ENCODE assay signal across 23 cellular contexts in the genomic region with DNA sequence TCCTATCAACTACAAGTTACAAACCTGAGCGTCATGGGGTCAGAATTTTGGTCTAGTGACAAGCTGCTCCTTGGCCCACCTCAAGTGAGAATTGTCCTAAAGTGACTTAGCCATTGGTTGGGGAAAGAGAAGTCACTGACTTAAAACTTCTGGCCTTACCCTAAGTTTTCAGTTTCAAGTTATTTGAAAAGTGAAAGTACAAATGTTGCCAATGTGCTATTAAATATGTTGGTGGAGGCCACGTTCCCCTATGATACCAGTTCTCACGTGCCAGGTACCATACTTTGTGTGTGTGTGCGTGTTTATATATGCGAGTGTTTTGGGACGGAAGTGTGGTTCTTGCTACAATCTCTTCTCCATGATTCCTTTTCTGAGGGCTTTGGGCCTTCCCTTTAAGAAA. TPM values are rescaled to one million over a fixed set of nuclear protein-coding genes. Genes with fewer than 3 reads are reported as not detected.
A peak's percentile ranks its signal among the peaks of the same experiment; 100 is the strongest.
DNase-seq lines count a peak whose midpoint lies in the region; ATAC-seq, FAIRE-seq and TF ChIP-seq lines count a peak whose summit lies in the region.
"Had no signal": no experiment of that assay in that cellular context is flagged by ENCODE, and none has a peak within 500 bp of the region (broad histone marks: within the 10 kb centered on the region; RNA-seq: fewer than 3 reads in every experiment).

No MANE protein-coding gene starts in this region.

- DNase-seq in CD4-positive, alpha-beta memory T cell = no peak
- DNase-seq in GM12891 (ENCODE audit: insufficient read length, low spot score) (no peak), Karpas-422 (peak; percentile 27), NCI-H1092 treated with DMSO at 0.1 percent for 48 hours (lab: John Stamatoyannopoulos, UW) (no peak), activated gamma-delta T cell treated with Interleukin-2 at 50 U/mL for 16 hours (no peak), Caco-2 (no peak), smooth muscle cell (lab: John Stamatoyannopoulos, UW; ENCODE audit: unreplicated experiment) (no peak)
- DNase-seq in central memory CD8-positive, alpha-beta T cell (ENCODE audit: low spot score in 2 of 2) = no peak
- DNase-seq: activated CD4-positive, alpha-beta T cell treated with anti-CD3 and anti-CD28 coated beads for 1 hour; aorta; BE2C; cerebellar nuclear complex; effector CD8-positive, alpha-beta T cell; esophagus squamous epithelium; H7; Kasumi-1; left colon; NCI-H1436; NCI-H2171; NCI-H774; T-helper 9 cell; tibial artery had no signal

- no peaks in the 10 kb centered on the region for H3K9me3 ChIP-seq in CD4-positive, alpha-beta memory T cell (ENCODE audit: control insufficient read depth in 1 of 2, low read length in 2 of 2)
- no peaks in the 10 kb centered on the region for H3K9me3 ChIP-seq in Karpas-422 (ENCODE audit: low read length)
- H3K9me3 ChIP-seq in Caco-2 = no peaks in the 10 kb centered on the region
- H3K9me3 ChIP-seq in smooth muscle cell (replicated peaks; ENCODE audit: low read depth) = no peaks in the 10 kb centered on the region
- H3K9me3 ChIP-seq: BE2C, esophagus squamous epithelium, tibial artery had no signal

- no peak overlapping the region for H3K9ac ChIP-seq in Karpas-422 (ENCODE audit: low read length)
- H3K9ac ChIP-seq in smooth muscle cell (ENCODE audit: low read depth) = no peak overlapping the region

- no TSS peak for BruUV-seq in Caco-2 (replicated peaks; lab: Mats Ljungman, UMichigan)

- H2AFZ ChIP-seq in Karpas-422 (ENCODE audit: low read length) = no peak overlapping the region
- no peak overlapping the region for H2AFZ ChIP-seq in smooth muscle cell (ENCODE audit: low read depth)

- intact Hi-C loops in CD4-positive, alpha-beta memory T cell (cut with micrococcal nuclease) = no loop called here
- intact Hi-C loops in Caco-2 (cut with micrococcal nuclease; ENCODE audit: unreplicated experiment) = no loop called here

- H3K4me1 ChIP-seq in CD4-positive, alpha-beta memory T cell (ENCODE audit: insufficient read depth, low read length) = peaks cover 11% of the 10 kb centered on the region
- H3K4me1 ChIP-seq in Karpas-422 (ENCODE audit: low read length) (no peaks in the 10 kb centered on the region), Caco-2 (peaks cover 21% of the 10 kb centered on the region), smooth muscle cell (ENCODE audit: low read depth) (peaks cover 4% of the 10 kb centered on the region)
- H3K4me1 ChIP-seq: BE2C, tibial artery had no signal

- H3K27ac Mint-ChIP-seq in CD4-positive, alpha-beta memory T cell = peak overlapping the region; percentile 20 to 92 (median 53)
- peak overlapping the region; percentile 44 for H3K27ac Mint-ChIP-seq in central memory CD8-positive, alpha-beta T cell (ENCODE audit: low read depth)
- no peak overlapping the region for H3K27ac Mint-ChIP-seq in Caco-2 (ENCODE audit: unreplicated experiment)
- H3K27ac Mint-ChIP-seq: activated T-helper 1 cell treated with anti-CD3 and anti-CD28 coated beads, Interleukin-12 subunit alpha, Interleukin-12 subunit beta, Interleukin-2, Interleukin-4 antibody, amounts not matched to agents 30 ng/mL and 10 ng/mL and 1 ng/mL, durations not matched to agents 14 hours and 24 hours and 36 hours had no signal

- 91% methylated on average over 6 of the region's 6 CpGs for WGBS in smooth muscle cell (ENCODE audit: low lambda C conversion rate)

- no peaks in the 10 kb centered on the region for H3K36me3 ChIP-seq in CD4-positive, alpha-beta memory T cell (ENCODE audit: insufficient read depth, low read length)
- H3K36me3 ChIP-seq in Karpas-422 (ENCODE audit: insufficient read depth, low read length) (no peaks in the 10 kb centered on the region), Caco-2 (ENCODE audit: control insufficient read depth, insufficient read depth, low read length) (no peaks in the 10 kb centered on the region), smooth muscle cell (ENCODE audit: low read depth) (no peaks in the 10 kb centered on the region)
- H3K36me3 ChIP-seq: BE2C, esophagus squamous epithelium, tibial artery had no signal

- no peaks in the 10 kb centered on the region for H3K9me2 ChIP-seq in Karpas-422 (replicated peaks; ENCODE audit: insufficient read depth, low read length)

- no peaks in the 10 kb centered on the region for H3F3A ChIP-seq in smooth muscle cell (ENCODE audit: low read depth)

- TF ChIP-seq CTCF in Caco-2 (IDR thresholded peaks at IDR 0.05; ENCODE audit: insufficient read depth in 1 of 2, low read depth in 1 of 2, low read length in 1 of 2, severe bottlenecking in 1 of 2, unreplicated experiment in 1 of 2) = no peak
- no peak for TF ChIP-seq CTCF in smooth muscle cell (IDR thresholded peaks at IDR 0.05; ENCODE audit: borderline replicate concordance, insufficient read depth, poor library complexity, severe bottlenecking)

- FAIRE-seq in GM12891 (lab: Jason Lieb, UNC) = peak; percentile 78

- POLR2A ChIA-PET in CD4-positive, alpha-beta memory T cell (lab: Charles Lee; ENCODE audit: partially characterized antibody) = interaction anchor here (0.9 to 1.6 kb wide), 6 partner anchors 10 to 96 kb away, joined by 3 to 5 read pairs (median 4); no protein-coding TSS in a partner anchor
- POLR2A ChIA-PET in Caco-2 (lab: Charles Lee) = no interaction called here

- H3K9me3 Mint-ChIP-seq in CD4-positive, alpha-beta memory T cell = peaks cover 0 to 6% (median 4%) of the 10 kb centered on the region in 8 donors
- peaks cover 6% of the 10 kb centered on the region for H3K9me3 Mint-ChIP-seq in central memory CD8-positive, alpha-beta T cell
- peaks cover 8% of the 10 kb centered on the region for H3K9me3 Mint-ChIP-seq in Caco-2 (ENCODE audit: unreplicated experiment)

- TF ChIP-seq POLR2A in GM12891 (IDR thresholded peaks at IDR 0.05; ENCODE audit: low read depth, low read length) = no peak

- H3K4me2 ChIP-seq in Karpas-422 (ENCODE audit: low read depth, low read length, poor library complexity, severe bottlenecking) = no peak overlapping the region
- H3K4me2 ChIP-seq in smooth muscle cell = no peak overlapping the region

- CTCF ChIA-PET in CD4-positive, alpha-beta memory T cell (lab: Charles Lee; ENCODE audit: partially characterized antibody) = interaction anchor here (0.8 to 1.8 kb wide), 8 partner anchors 22 to 112 kb away, joined by 3 to 7 read pairs (median 3); a partner anchor contains a TSS
- CTCF ChIA-PET in Caco-2 (lab: Charles Lee) = no interaction called here

- H4K20me1 ChIP-seq in Karpas-422 (ENCODE audit: insufficient read depth, low read depth, low read length) (no peaks in the 10 kb centered on the region), smooth muscle cell (ENCODE audit: low read depth) (no peaks in the 10 kb centered on the region)

- no peak for ATAC-seq in central memory CD8-positive, alpha-beta T cell (replicated peaks; ENCODE audit: extremely low read depth, poor library complexity, severe bottlenecking)
- ATAC-seq: left colon had no signal

- H3K27me3 ChIP-seq in CD4-positive, alpha-beta memory T cell (ENCODE audit: insufficient read depth, low read length) = no peaks in the 10 kb centered on the region
- no peaks in the 10 kb centered on the region for H3K27me3 ChIP-seq in Karpas-422 (ENCODE audit: low read length)
- H3K27me3 ChIP-seq in Caco-2 (replicated peaks; ENCODE audit: control insufficient read depth, insufficient read depth, low read length) = no peaks in the 10 kb centered on the region
- H3K27me3 ChIP-seq in smooth muscle cell (ENCODE audit: low read depth) = no peaks in the 10 kb centered on the region
- H3K27me3 ChIP-seq: esophagus squamous epithelium, tibial artery had no signal

- peak overlapping the region in 4 of 8 donors; percentile 5 to 67 (median 40) for H3K4me3 Mint-ChIP-seq in CD4-positive, alpha-beta memory T cell
- H3K4me3 Mint-ChIP-seq in central memory CD8-positive, alpha-beta T cell = no peak overlapping the region
- no peak overlapping the region for H3K4me3 Mint-ChIP-seq in Caco-2 (ENCODE audit: unreplicated experiment)
- H3K4me3 Mint-ChIP-seq: activated T-helper 1 cell treated with anti-CD3 and anti-CD28 coated beads, Interleukin-12 subunit alpha, Interleukin-12 subunit beta, Interleukin-2, Interleukin-4 antibody, amounts not matched to agents 30 ng/mL and 10 ng/mL and 1 ng/mL, durations not matched to agents 14 hours and 24 hours and 36 hours had no signal

- H3K79me2 ChIP-seq in Karpas-422 (ENCODE audit: low read length) (no peaks in the 10 kb centered on the region), smooth muscle cell (ENCODE audit: low read depth) (no peaks in the 10 kb centered on the region)

- peaks cover 14 to 23% (median 16%) of the 10 kb centered on the region in 4 donors for H3K4me1 Mint-ChIP-seq in CD4-positive, alpha-beta memory T cell
- peaks cover 18% of the 10 kb centered on the region for H3K4me1 Mint-ChIP-seq in central memory CD8-positive, alpha-beta T cell
- peaks cover 18% of the 10 kb centered on the region for H3K4me1 Mint-ChIP-seq in Caco-2 (ENCODE audit: low read depth, unreplicated experiment)

- no peaks in the 10 kb centered on the region for H3K27me3 Mint-ChIP-seq in CD4-positive, alpha-beta memory T cell
- no peaks in the 10 kb centered on the region for H3K27me3 Mint-ChIP-seq in central memory CD8-positive, alpha-beta T cell
- H3K27me3 Mint-ChIP-seq in Caco-2 (ENCODE audit: insufficient read depth, unreplicated experiment) = peaks cover 3% of the 10 kb centered on the region

- H3K4me3 ChIP-seq in CD4-positive, alpha-beta memory T cell (ENCODE audit: low read length in 2 of 2) = no peak overlapping the region
- no peak overlapping the region for H3K4me3 ChIP-seq in Karpas-422 (ENCODE audit: low read length)
- no peak overlapping the region for H3K4me3 ChIP-seq in Caco-2 (ENCODE audit: low read depth, low read length)
- no peak overlapping the region for H3K4me3 ChIP-seq in smooth muscle cell
- H3K4me3 ChIP-seq: esophagus squamous epithelium, tibial artery had no signal

- peaks cover 0 to 8% of the 10 kb centered on the region in 2 donors for H3K36me3 Mint-ChIP-seq in CD4-positive, alpha-beta memory T cell
- peaks cover 2% of the 10 kb centered on the region for H3K36me3 Mint-ChIP-seq in central memory CD8-positive, alpha-beta T cell (ENCODE audit: insufficient read depth)
- no peaks in the 10 kb centered on the region for H3K36me3 Mint-ChIP-seq in Caco-2 (ENCODE audit: insufficient read depth, unreplicated experiment)

- H3K27ac ChIP-seq in CD4-positive, alpha-beta memory T cell (ENCODE audit: low read depth, low read length) = no peak overlapping the region
- H3K27ac ChIP-seq in Karpas-422 (ENCODE audit: low read length) (no peak overlapping the region), smooth muscle cell (ENCODE audit: low read depth) (no peak overlapping the region)
- H3K27ac ChIP-seq: esophagus squamous epithelium, tibial artery had no signal

TF ChIP-seq in GM12891, 5 proteins besides CTCF, POLR2A, EP300 and RAD21 (continues in another document):
- no peak for TF ChIP-seq SPI1 (IDR thresholded peaks at IDR 0.05; ENCODE audit: low read depth, low read length)
- TF ChIP-seq TAF1 (IDR thresholded peaks at IDR 0.05; ENCODE audit: low read depth, low read length) = no peak
- no peak for TF ChIP-seq POU2F2 (IDR thresholded peaks at IDR 0.05; ENCODE audit: low read depth, low read length)

RNA-seq across cellular contexts. Expression of a gene that starts 22.6 kb away (rescaled TPM):
- total RNA-seq in CD4-positive, alpha-beta memory T cell = 100 to 1,000 TPM; 123 to 125 TPM
- polyA plus RNA-seq in CD4-positive, alpha-beta memory T cell = 10 to 100 TPM; 47.8 to 85.9 TPM
- 6.3 TPM for polyA plus RNA-seq in GM12891 (2012; ENCODE audit: low read depth, missing spikeins)
- 51.2 and 71.1 TPM in 2 replicates for total RNA-seq in Karpas-422 (2014; rRNA removed; shearing (Covaris generic); ENCODE audit: low replicate concordance)
- total RNA-seq in Caco-2 (2022) (6.0 and 7.3 TPM in 2 replicates), smooth muscle cell (9.5 and 10.0 TPM in 2 replicates)
- polyA plus RNA-seq in smooth muscle cell = 0.97 and 7.8 TPM in 2 replicates
